ENCODE assay signal across 12 cellular contexts in the genomic region with DNA sequence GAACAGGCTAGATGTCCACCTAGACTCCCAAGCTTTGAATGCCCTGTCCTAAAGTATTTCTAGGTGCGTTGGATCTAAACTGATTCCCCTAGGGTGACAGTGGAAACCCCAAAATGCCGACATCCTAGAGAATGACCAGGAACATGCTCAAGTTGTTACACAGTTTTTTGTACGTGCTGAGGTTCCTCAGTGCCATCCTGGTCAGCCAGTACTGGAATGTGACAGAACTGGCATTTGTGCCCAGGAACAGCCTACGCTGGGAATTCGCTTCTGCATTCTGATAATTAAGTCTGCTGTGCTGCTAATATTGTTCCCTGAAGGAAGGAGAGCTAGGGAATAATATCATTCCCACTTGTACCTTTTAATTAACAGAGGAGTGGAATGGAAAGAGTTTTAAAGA. TPM values are rescaled to one million over a fixed set of nuclear protein-coding genes. Genes with fewer than 3 reads are reported as not detected.
A peak's percentile ranks its signal among the peaks of the same experiment; 100 is the strongest.
DNase-seq lines count a peak whose midpoint lies in the region; ATAC-seq and TF ChIP-seq lines count a peak whose summit lies in the region.
"Had no signal": no experiment of that assay in that cellular context is flagged by ENCODE, and none has a peak within 500 bp of the region (broad histone marks: within the 10 kb centered on the region; RNA-seq: fewer than 3 reads in every experiment).

No MANE protein-coding gene starts in this region.

- H3K4me3 ChIP-seq in Caco-2 (ENCODE audit: low read depth, low read length): no peak overlapping the region
- H3K4me3 ChIP-seq in smooth muscle cell: no peak overlapping the region

- TF ChIP-seq CTCF in 22Rv1 (IDR thresholded peaks at IDR 0.05): no peak
- TF ChIP-seq CTCF in Caco-2 (IDR thresholded peaks at IDR 0.05; ENCODE audit: insufficient read depth in 1 of 2, low read depth in 1 of 2, low read length in 1 of 2, severe bottlenecking in 1 of 2, unreplicated experiment in 1 of 2): no peak
- no peak for TF ChIP-seq CTCF in smooth muscle cell (IDR thresholded peaks at IDR 0.05; ENCODE audit: borderline replicate concordance, insufficient read depth, poor library complexity, severe bottlenecking)

- H2AFZ ChIP-seq in smooth muscle cell (ENCODE audit: low read depth): no peak overlapping the region

- peaks cover 10% of the 10 kb centered on the region for H3K9me3 Mint-ChIP-seq in Caco-2 (ENCODE audit: unreplicated experiment)
- H3K9me3 Mint-ChIP-seq in effector memory CD8-positive, alpha-beta T cell: no peaks in the 10 kb centered on the region

- no peak overlapping the region for H3K4me3 Mint-ChIP-seq in Caco-2 (ENCODE audit: unreplicated experiment)
- H3K4me3 Mint-ChIP-seq in effector memory CD8-positive, alpha-beta T cell: no peak overlapping the region
- H3K4me3 Mint-ChIP-seq: activated naive CD8-positive, alpha-beta T cell; neural crest cell had no signal

- H3K4me1 ChIP-seq in Caco-2 (peaks cover 59% of the 10 kb centered on the region), smooth muscle cell (ENCODE audit: low read depth) (no peaks in the 10 kb centered on the region)

- no peaks in the 10 kb centered on the region for H3K36me3 ChIP-seq in Caco-2 (ENCODE audit: control insufficient read depth, insufficient read depth, low read length)
- H3K36me3 ChIP-seq in smooth muscle cell (ENCODE audit: low read depth): no peaks in the 10 kb centered on the region

- peaks cover 3% of the 10 kb centered on the region for H4K20me1 ChIP-seq in smooth muscle cell (ENCODE audit: low read depth)

- peaks cover 6% of the 10 kb centered on the region for H3K36me3 Mint-ChIP-seq in Caco-2 (ENCODE audit: insufficient read depth, unreplicated experiment)
- no peaks in the 10 kb centered on the region for H3K36me3 Mint-ChIP-seq in effector memory CD8-positive, alpha-beta T cell (ENCODE audit: insufficient read depth)

- POLR2A ChIA-PET in Caco-2 (lab: Charles Lee): interaction anchor here (0.5 to 0.6 kb wide), 2 partner anchors 21 to 188 kb away, joined by 6 to 7 read pairs; no protein-coding TSS in a partner anchor

- CTCF ChIA-PET in Caco-2 (lab: Charles Lee): interaction anchor here (1.1 to 2.0 kb wide), 2 partner anchors 13 to 20 kb away, joined by 6 to 9 read pairs; no protein-coding TSS in a partner anchor

- no peaks in the 10 kb centered on the region for H3F3A ChIP-seq in smooth muscle cell (ENCODE audit: low read depth)

- H3K27ac Mint-ChIP-seq in Caco-2 (ENCODE audit: unreplicated experiment): peak overlapping the region; percentile 69
- peak overlapping the region; percentile 13 to 16 for H3K27ac Mint-ChIP-seq in effector memory CD8-positive, alpha-beta T cell
- H3K27ac Mint-ChIP-seq: activated naive CD8-positive, alpha-beta T cell had no signal

- H3K4me2 ChIP-seq in smooth muscle cell: no peak overlapping the region

- WGBS in smooth muscle cell (ENCODE audit: low lambda C conversion rate): 89% methylated on average over 5 of the region's 5 CpGs

- H3K27me3 ChIP-seq in Caco-2 (replicated peaks; ENCODE audit: control insufficient read depth, insufficient read depth, low read length): no peaks in the 10 kb centered on the region
- no peaks in the 10 kb centered on the region for H3K27me3 ChIP-seq in smooth muscle cell (ENCODE audit: low read depth)

- H3K27ac ChIP-seq in 22Rv1 (peak overlapping the region; percentile 95), smooth muscle cell (ENCODE audit: low read depth) (peak overlapping the region; percentile 76)

- BruUV-seq in Caco-2 (replicated peaks; lab: Mats Ljungman, UMichigan): no TSS peak

- intact Hi-C loops in Caco-2 (cut with micrococcal nuclease; ENCODE audit: unreplicated experiment): no loop called here

- H3K9me3 ChIP-seq in Caco-2 (no peaks in the 10 kb centered on the region), smooth muscle cell (replicated peaks; ENCODE audit: low read depth) (no peaks in the 10 kb centered on the region)

- ATAC-seq in effector memory CD8-positive, alpha-beta T cell (replicated peaks): no peak
- no peak for ATAC-seq in GM19035 (IDR thresholded peaks at IDR 0.05; ENCODE audit: unreplicated experiment)

- no peak overlapping the region for H3K9ac ChIP-seq in smooth muscle cell (ENCODE audit: low read depth)

- no peak for DNase-seq in Caco-2
- DNase-seq in effector memory CD8-positive, alpha-beta T cell: no peak
- no peak for DNase-seq in smooth muscle cell (lab: John Stamatoyannopoulos, UW; ENCODE audit: unreplicated experiment)
- DNase-seq in KG1 (lab: John Stamatoyannopoulos, UW): no peak
- DNase-seq in NCI-H2081 treated with DMSO at 0.1 percent for 48 hours (lab: John Stamatoyannopoulos, UW): no peak
- DNase-seq in activated CD4-positive, CD25-positive, alpha-beta regulatory T cell (lab: John Stamatoyannopoulos, UW): no peak
- DNase-seq: NCI-H187, NCI-H345 had no signal

- peaks cover 50% of the 10 kb centered on the region for H3K4me1 Mint-ChIP-seq in Caco-2 (ENCODE audit: low read depth, unreplicated experiment)
- H3K4me1 Mint-ChIP-seq in effector memory CD8-positive, alpha-beta T cell (ENCODE audit: low read depth in 2 of 2): peaks cover 12 to 35% of the 10 kb centered on the region in 2 donors

- no peaks in the 10 kb centered on the region for H3K79me2 ChIP-seq in smooth muscle cell (ENCODE audit: low read depth)

- H3K27me3 Mint-ChIP-seq in Caco-2 (ENCODE audit: insufficient read depth, unreplicated experiment): no peaks in the 10 kb centered on the region
- no peaks in the 10 kb centered on the region for H3K27me3 Mint-ChIP-seq in effector memory CD8-positive, alpha-beta T cell
- H3K27me3 Mint-ChIP-seq: activated naive CD8-positive, alpha-beta T cell had no signal

RNA-seq across cellular contexts. Expression of a gene that starts 40.3 kb away (rescaled TPM):
- total RNA-seq in Caco-2 (2022) (25.5 and 25.7 TPM in 2 replicates), smooth muscle cell (11.2 and 29.8 TPM in 2 replicates)
- polyA plus RNA-seq in smooth muscle cell: 8.0 and 11.7 TPM in 2 replicates

RNA-seq across cellular contexts. Expression of a gene that starts 47.1 kb away (rescaled TPM):
- total RNA-seq in Caco-2 (2022): 27.5 and 28.9 TPM in 2 replicates
- total RNA-seq in smooth muscle cell: 0.58 and 5.1 TPM in 2 replicates
- polyA plus RNA-seq in smooth muscle cell: 0.09 and 0.82 TPM in 2 replicates
